ENCODE assay signal across 13 cellular contexts in genomic region chrX:38055170-38055847, GRCh38. TPM values are rescaled to one million over a fixed set of nuclear protein-coding genes. Genes with fewer than 3 reads are reported as not detected.
A peak's percentile ranks its signal among the peaks of the same experiment; 100 is the strongest.
DNase-seq lines count a peak whose midpoint lies in the region; ATAC-seq, FAIRE-seq and TF ChIP-seq lines count a peak whose summit lies in the region.
"Had no signal": no experiment of that assay in that cellular context is flagged by ENCODE, and none has a peak within 500 bp of the region (broad histone marks: within the 10 kb centered on the region; RNA-seq: fewer than 3 reads in every experiment).

No MANE protein-coding gene starts in this region.

- no peak for FAIRE-seq in pancreas (lab: Jason Lieb, UNC)

- peaks cover 0 to 3% (median 0%) of the 10 kb centered on the region in 5 donors for H3K9me3 Mint-ChIP-seq in CD8-positive, alpha-beta memory T cell

- TF ChIP-seq CTCF in GM12865 (IDR thresholded peaks at IDR 0.05; ENCODE audit: insufficient read depth, low read depth, low read length, missing control alignments) (no peak), OCI-LY3 (IDR thresholded peaks at IDR 0.05; ENCODE audit: low read depth, low read length) (no peak), epithelial cell of proximal tubule (conservative IDR thresholded peaks at IDR 0.05; ENCODE audit: low read depth, low read length) (no peak), pancreas (IDR thresholded peaks at IDR 0.05) (no peak)

- no peaks in the 10 kb centered on the region for H3K9me3 ChIP-seq in OCI-LY3 (ENCODE audit: insufficient read depth, low read length)
- no peaks in the 10 kb centered on the region for H3K9me3 ChIP-seq in pancreas
- H3K9me3 ChIP-seq in CD8-positive, alpha-beta memory T cell (ENCODE audit: low read length) = no peaks in the 10 kb centered on the region
- H3K9me3 ChIP-seq: ascending aorta, heart right ventricle, mucosa of descending colon had no signal

- H4K20me1 ChIP-seq in OCI-LY3 (ENCODE audit: insufficient read depth, low read length) = no peaks in the 10 kb centered on the region

- peaks cover 9% of the 10 kb centered on the region; the same call in 1 of the 2 replicates for H3K4me1 ChIP-seq in OCI-LY3 (ENCODE audit: low read length)
- no peaks in the 10 kb centered on the region for H3K4me1 ChIP-seq in pancreas
- H3K4me1 ChIP-seq in CD8-positive, alpha-beta memory T cell (ENCODE audit: insufficient read depth, low read length) = no peaks in the 10 kb centered on the region
- H3K4me1 ChIP-seq: ascending aorta, heart right ventricle had no signal

- no peaks in the 10 kb centered on the region for H3K79me2 ChIP-seq in OCI-LY3 (ENCODE audit: low read length)

- no peak overlapping the region for H3K4me3 Mint-ChIP-seq in CD8-positive, alpha-beta memory T cell
- H3K4me3 Mint-ChIP-seq: activated CD8-positive, alpha-beta memory T cell treated with anti-CD3 and anti-CD28 coated beads, Interleukin-2, amount 10 ng/mL, durations not matched to agents 7 days and 5 days had no signal

- no peak overlapping the region for H2AFZ ChIP-seq in OCI-LY3 (ENCODE audit: low read depth, low read length)

- H3K9ac ChIP-seq in OCI-LY3 (ENCODE audit: low read length) = no peak overlapping the region
- H3K9ac ChIP-seq: KMS-11 had no signal

- WGBS in pancreas, 2 donors = 49 to 58% methylated on average over 4 of the region's 4 CpGs

- H3K27ac Mint-ChIP-seq in CD8-positive, alpha-beta memory T cell = peak overlapping the region in 1 of 8 donors; percentile 54
- H3K27ac Mint-ChIP-seq: activated CD8-positive, alpha-beta memory T cell treated with anti-CD3 and anti-CD28 coated beads, Interleukin-2, amount 10 ng/mL, durations not matched to agents 7 days and 5 days had no signal

- CTCF ChIA-PET in CD8-positive, alpha-beta memory T cell (lab: Charles Lee) = no interaction called here

- H3K36me3 Mint-ChIP-seq in CD8-positive, alpha-beta memory T cell = no peaks in the 10 kb centered on the region
- H3K36me3 Mint-ChIP-seq: activated CD8-positive, alpha-beta memory T cell treated with anti-CD3 and anti-CD28 coated beads, Interleukin-2, amount 10 ng/mL, durations not matched to agents 7 days and 5 days had no signal

- ATAC-seq in pancreas = peak in 3 of 4 donors; percentile 51 to 73 (median 60)
- ATAC-seq in GM21529 (IDR thresholded peaks at IDR 0.05; ENCODE audit: unreplicated experiment) = no peak
- ATAC-seq: activated CD8-positive, alpha-beta memory T cell treated with anti-CD3 and anti-CD28 coated beads, Interleukin-2, amount 10 ng/mL, durations not matched to agents 7 days and 5 days; heart right ventricle; mucosa of descending colon had no signal

- H3K4me2 ChIP-seq in OCI-LY3 (ENCODE audit: low read length) = peak overlapping the region; percentile 45; the same call in 1 of the 2 replicates
- H3K4me2 ChIP-seq: KMS-11 had no signal

- H3K36me3 ChIP-seq in OCI-LY3 (replicated peaks; ENCODE audit: low read depth, low read length) = no peaks in the 10 kb centered on the region
- H3K36me3 ChIP-seq in pancreas = no peaks in the 10 kb centered on the region
- no peaks in the 10 kb centered on the region for H3K36me3 ChIP-seq in CD8-positive, alpha-beta memory T cell (ENCODE audit: insufficient read depth, low read length)
- H3K36me3 ChIP-seq: ascending aorta, heart right ventricle had no signal

- no peaks in the 10 kb centered on the region for H3K4me1 Mint-ChIP-seq in CD8-positive, alpha-beta memory T cell

- H3K27me3 ChIP-seq in OCI-LY3 (ENCODE audit: low read depth, low read length) = no peaks in the 10 kb centered on the region
- H3K27me3 ChIP-seq in pancreas = no peaks in the 10 kb centered on the region
- no peaks in the 10 kb centered on the region for H3K27me3 ChIP-seq in CD8-positive, alpha-beta memory T cell (ENCODE audit: insufficient read depth, low read length, poor library complexity, severe bottlenecking)
- H3K27me3 ChIP-seq: ascending aorta had no signal

- intact Hi-C loops in pancreas (cut with DNase I) = no loop called here

- POLR2A ChIA-PET in CD8-positive, alpha-beta memory T cell (lab: Charles Lee) = no interaction called here

- DNase-seq in GM12865 (ENCODE audit: low read depth) = peak; percentile 0
- DNase-seq in epithelial cell of proximal tubule (ENCODE audit: low read depth) = peak; percentile 30
- DNase-seq in pancreas = peak in 2 of 6 donors; percentile 9 to 20
- DNase-seq in NCI-H774 (lab: John Stamatoyannopoulos, UW) = no peak
- no peak for DNase-seq in CD8-positive, alpha-beta memory T cell
- DNase-seq in SKM-1 (lab: John Stamatoyannopoulos, UW; ENCODE audit: unreplicated experiment) = no peak
- DNase-seq: activated CD8-positive, alpha-beta memory T cell treated with anti-CD3 and anti-CD28 coated beads, Interleukin-2, amount 10 ng/mL, durations not matched to agents 7 days and 5 days; heart right ventricle; mucosa of descending colon had no signal

- H3K27ac ChIP-seq in OCI-LY3 (ENCODE audit: low read length) (no peak overlapping the region), pancreas (no peak overlapping the region)
- no peak overlapping the region for H3K27ac ChIP-seq in CD8-positive, alpha-beta memory T cell (ENCODE audit: low read depth, low read length)
- H3K27ac ChIP-seq: ascending aorta, heart right ventricle, KMS-11 had no signal

- H3K4me3 ChIP-seq in GM12865 (ENCODE audit: low read depth, low read length) = no peak overlapping the region
- H3K4me3 ChIP-seq in OCI-LY3 (ENCODE audit: low read length) = no peak overlapping the region
- no peak overlapping the region for H3K4me3 ChIP-seq in epithelial cell of proximal tubule (ENCODE audit: low read depth, low read length)
- H3K4me3 ChIP-seq in pancreas = no peak overlapping the region
- no peak overlapping the region for H3K4me3 ChIP-seq in CD8-positive, alpha-beta memory T cell (ENCODE audit: low read length)
- H3K4me3 ChIP-seq: ascending aorta, heart right ventricle, mucosa of descending colon had no signal

- H3K27me3 Mint-ChIP-seq in CD8-positive, alpha-beta memory T cell = peaks cover 0 to 3% of the 10 kb centered on the region in 2 donors
- H3K27me3 Mint-ChIP-seq: activated CD8-positive, alpha-beta memory T cell treated with anti-CD3 and anti-CD28 coated beads, Interleukin-2, amount 10 ng/mL, durations not matched to agents 7 days and 5 days had no signal

RNA-seq across cellular contexts. Expression of gene SYTL5, which starts 49.0 kb away (rescaled TPM):
- total RNA-seq in epithelial cell of proximal tubule (0.14 and 0.17 TPM in 2 replicates), pancreas (1 to 10 TPM; 1.2 to 5.9 (median 3.0) TPM)
- polyA plus RNA-seq in pancreas = 1 to 10 TPM in 1 of 2 donors, under 1 TPM in 1; 0.77 to 1.9 TPM
- not detected for total RNA-seq in CD8-positive, alpha-beta memory T cell
- not detected for polyA plus RNA-seq in CD8-positive, alpha-beta memory T cell
- total RNA-seq: activated CD8-positive, alpha-beta memory T cell treated with anti-CD3 and anti-CD28 coated beads, Interleukin-2, amount 10 ng/mL, durations not matched to agents 7 days and 5 days; ascending aorta had no signal

Comparison
In these comparisons a context has a peak if more than half of its experiments do, and no peak if none do; other contexts are left out.
1. DNase-seq: peak in GM12865 (single experiment) and epithelial cell of proximal tubule (single experiment); none in NCI-H774 (single experiment), CD8-positive, alpha-beta memory T cell (0 of 5) and SKM-1 (single experiment).